In genomic region chr6:26659042-26659359, GRCh38 we compare ENCODE assay signal across 8 cellular contexts. TPM values are rescaled to one million over a fixed set of nuclear protein-coding genes. Genes with fewer than 3 reads are reported as not detected.
DNase-seq lines count a peak whose midpoint lies in the region; ATAC-seq and TF ChIP-seq lines count a peak whose summit lies in the region.

No MANE protein-coding gene starts in this region.

- H3K27ac ChIP-seq in 22Rv1, result peak overlapping the region; percentile 72
- H3K27ac ChIP-seq in caudate nucleus (ENCODE audit: low read depth, low read length), result peak overlapping the region; percentile 49

- no peaks in the 10 kb centered on the region for H3K9me3 ChIP-seq in mucosa of descending colon

- H3K4me3 ChIP-seq in mucosa of descending colon, result peak overlapping the region; percentile 38

- H3K4me1 ChIP-seq in mucosa of descending colon (ENCODE audit: low read depth), result peaks cover 14% of the 10 kb centered on the region

- TF ChIP-seq CTCF in 22Rv1 (IDR thresholded peaks at IDR 0.05) (no peak), mucosa of descending colon (IDR thresholded peaks at IDR 0.05) (no peak)

- DNase-seq in HT1080 (ENCODE audit: low read depth), result peak; percentile 21
- no peak for DNase-seq in caudate nucleus (lab: John Stamatoyannopoulos, UW)
- DNase-seq in mucosa of descending colon, result no peak
- DNase-seq in NCI-H446 (lab: John Stamatoyannopoulos, UW), result no peak
- no peak for DNase-seq in NCI-H2196 (lab: John Stamatoyannopoulos, UW; ENCODE audit: unreplicated experiment)
- DNase-seq in stimulated activated CD4-positive, alpha-beta T cell treated with anti-CD3 and anti-CD28 coated beads, Interleukin-12 subunit alpha, Interleukin-12 subunit beta, amount 100 ng/mL, for 4 hours, result no peak
- DNase-seq in HEK293T (ENCODE audit: extremely low spot score), result no peak

- CTCF ChIA-PET in HEK293T (lab: Yijun Ruan, JAX), result no interaction called here

- POLR2A ChIA-PET in HEK293T (lab: Yijun Ruan, JAX), result no interaction called here

- H3K36me3 ChIP-seq in mucosa of descending colon (ENCODE audit: low read depth), result no peaks in the 10 kb centered on the region

- ATAC-seq in mucosa of descending colon, result no peak

- intact Hi-C loops in mucosa of descending colon (cut with DNase I, micrococcal nuclease), result no loop called here

TF ChIP-seq in HEK293T, 16 proteins besides CTCF, POLR2A, EP300 and RAD21:
- TF ChIP-seq ELF4 (IDR thresholded peaks at IDR 0.05) (no peak), FOXA1 (IDR thresholded peaks at IDR 0.05) (no peak), ZNF384 (IDR thresholded peaks at IDR 0.05) (no peak), ARNT (IDR thresholded peaks at IDR 0.05) (no peak), TARDBP (IDR thresholded peaks at IDR 0.05) (no peak), SUZ12 (IDR thresholded peaks at IDR 0.05) (no peak), CTBP1 (IDR thresholded peaks at IDR 0.05; ENCODE audit: borderline replicate concordance) (no peak), L3MBTL2 (conservative IDR thresholded peaks at IDR 0.05) (no peak), NFRKB (IDR thresholded peaks at IDR 0.05) (no peak), FOXM1 (IDR thresholded peaks at IDR 0.05; ENCODE audit: borderline replicate concordance) (no peak)

RNA-seq across cellular contexts. Expression of gene ZNF322, which starts 0.5 kb away (rescaled TPM):
- total RNA-seq in HT1080 (2014; rRNA removed; shearing (Covaris generic)), result 11.0 and 11.8 TPM in 2 replicates
- polyA plus RNA-seq in HT1080 (2015; cell fraction: cytosol; rRNA removed), result 8.5 and 11.8 TPM in 2 replicates
- 17.3 and 19.1 TPM in 2 replicates for polyA plus RNA-seq in HT1080 (2015; cell fraction: nucleus; rRNA removed)
- 10 to 100 TPM; 17.1 to 33.7 (median 19.0) TPM for total RNA-seq in mucosa of descending colon
